8 cellular contexts compared by ENCODE assay signal in genomic region chr7:158809596-158809995, GRCh38. TPM values are rescaled to one million over a fixed set of nuclear protein-coding genes. Genes with fewer than 3 reads are reported as not detected.
DNase-seq lines count a peak whose midpoint lies in the region; ATAC-seq lines count a peak whose summit lies in the region.

No MANE protein-coding gene starts in this region.

- peak overlapping the region; percentile 87 to 100 (median 96) for H3K27ac Mint-ChIP-seq in naive thymus-derived CD8-positive, alpha-beta T cell

- H3K36me3 Mint-ChIP-seq in naive thymus-derived CD8-positive, alpha-beta T cell: peaks cover 6 to 54% (median 20%) of the 10 kb centered on the region in 3 donors

- H3K4me3 Mint-ChIP-seq in naive thymus-derived CD8-positive, alpha-beta T cell: peak overlapping the region in 9 of 10 donors; percentile 21 to 82 (median 49)

- ATAC-seq in GM19025 (IDR thresholded peaks at IDR 0.05; ENCODE audit: low read depth, unreplicated experiment): peak; percentile 90
- peak; percentile 95 for ATAC-seq in HG02678 (IDR thresholded peaks at IDR 0.05; ENCODE audit: unreplicated experiment)
- ATAC-seq in naive thymus-derived CD8-positive, alpha-beta T cell: no peak

- H3K27me3 Mint-ChIP-seq in naive thymus-derived CD8-positive, alpha-beta T cell: peaks cover 0 to 1% (median 0%) of the 10 kb centered on the region in 5 donors

- POLR2A ChIA-PET in naive thymus-derived CD8-positive, alpha-beta T cell (lab: Charles Lee): interaction anchor here (0.6 to 8.7 kb wide), 6 partner anchors 10 to 57 kb away, joined by 3 to 150 read pairs (median 6); partner anchors contain the start of gene ESYT2

- DNase-seq in NOMO-1 treated with DMSO at 0.1 percent for 48 hours (lab: John Stamatoyannopoulos, UW; ENCODE audit: unreplicated experiment): peak; percentile 75
- peak in 1 of 10 donors; percentile 19 for DNase-seq in naive thymus-derived CD8-positive, alpha-beta T cell
- DNase-seq in mesenteric fat pad (ENCODE audit: low spot score): no peak
- DNase-seq in COR-L47 (lab: John Stamatoyannopoulos, UW): no peak
- no peak for DNase-seq in NCI-H524 (lab: John Stamatoyannopoulos, UW)
- no peak for DNase-seq in stimulated activated CD4-positive, alpha-beta T cell treated with anti-CD3 and anti-CD28 coated beads, Interleukin-15, amount 100 ng/mL, for 24 hours

- peaks cover 0 to 5% (median 0%) of the 10 kb centered on the region in 9 donors for H3K9me3 Mint-ChIP-seq in naive thymus-derived CD8-positive, alpha-beta T cell

- peaks cover 44 to 88% (median 79%) of the 10 kb centered on the region in 4 donors for H3K4me1 Mint-ChIP-seq in naive thymus-derived CD8-positive, alpha-beta T cell

RNA-seq across cellular contexts. Expression of gene ESYT2, which starts 19.7 kb away (rescaled TPM):
- 100 to 1,000 TPM; 101 to 105 TPM for total RNA-seq in naive thymus-derived CD8-positive, alpha-beta T cell
- polyA plus RNA-seq in naive thymus-derived CD8-positive, alpha-beta T cell: 10 to 100 TPM; 58.6 to 93.3 (median 79.8) TPM
- 79.5 TPM for total RNA-seq in mesenteric fat pad

RNA-seq across cellular contexts. Expression of gene DYNC2I1, which starts 46.8 kb away (rescaled TPM):
- 10 to 100 TPM; 16.3 to 19.0 TPM for total RNA-seq in naive thymus-derived CD8-positive, alpha-beta T cell
- polyA plus RNA-seq in naive thymus-derived CD8-positive, alpha-beta T cell: 10 to 100 TPM; 14.1 to 22.1 (median 19.8) TPM
- 20.3 TPM for total RNA-seq in mesenteric fat pad

Comparison
In these comparisons a context has a peak if more than half of its experiments do, and no peak if none do; other contexts are left out.
1. ATAC-seq: peak in GM19025 (single experiment) and HG02678 (single experiment); none in naive thymus-derived CD8-positive, alpha-beta T cell (0 of 2).